In the genomic region with DNA sequence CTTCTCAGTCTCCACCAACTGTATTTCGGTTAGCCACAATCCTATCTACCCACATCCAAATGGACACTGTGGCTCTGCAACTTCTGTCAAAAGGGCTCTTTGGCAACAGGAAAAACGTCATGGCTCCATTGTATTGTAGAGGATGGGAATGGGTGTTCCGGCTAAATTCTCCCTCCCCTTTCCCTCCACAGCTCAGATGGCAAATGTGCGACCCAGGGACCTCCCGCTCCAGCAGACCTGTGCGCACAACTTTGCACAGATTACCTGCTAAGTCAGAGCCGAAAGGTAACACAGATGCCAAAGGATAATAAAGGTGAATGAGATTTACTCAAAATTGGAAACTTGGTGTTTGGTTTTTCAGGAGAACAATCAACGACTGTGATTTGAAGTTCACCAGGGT, we compare ENCODE assay signal across 13 cellular contexts. TPM values are rescaled to one million over a fixed set of nuclear protein-coding genes. Genes with fewer than 3 reads are reported as not detected.
A peak's percentile ranks its signal among the peaks of the same experiment; 100 is the strongest.
DNase-seq lines count a peak whose midpoint lies in the region; ATAC-seq and TF ChIP-seq lines count a peak whose summit lies in the region.
"Had no signal": no experiment of that assay in that cellular context is flagged by ENCODE, and none has a peak within 500 bp of the region (broad histone marks: within the 10 kb centered on the region; RNA-seq: fewer than 3 reads in every experiment).

No MANE protein-coding gene starts in this region.

- POLR2A ChIA-PET in CD4-positive, alpha-beta T cell (lab: Charles Lee) = no interaction called here

- intact Hi-C loops in CD4-positive, alpha-beta T cell (cut with DNase I, micrococcal nuclease) = no loop called here

- H3K27me3 ChIP-seq in CD4-positive, alpha-beta T cell (ENCODE audit: control insufficient read depth, insufficient read depth, low read length) = peaks cover 71% of the 10 kb centered on the region
- H3K27me3 ChIP-seq: BLaER1 had no signal

- peaks cover 11% of the 10 kb centered on the region for H3K4me1 Mint-ChIP-seq in CD4-positive, alpha-beta T cell (ENCODE audit: low read depth)
- H3K4me1 Mint-ChIP-seq in IgD-negative memory B cell (peaks cover 9 to 12% (median 10%) of the 10 kb centered on the region in 3 donors), nephron (peaks cover 16% of the 10 kb centered on the region)
- peaks cover 7 to 9% of the 10 kb centered on the region in 2 donors for H3K4me1 Mint-ChIP-seq in effector memory CD8-positive, alpha-beta T cell (ENCODE audit: low read depth in 2 of 2)

- H3K36me3 Mint-ChIP-seq in CD4-positive, alpha-beta T cell (ENCODE audit: low read depth) = no peaks in the 10 kb centered on the region
- H3K36me3 Mint-ChIP-seq in IgD-negative memory B cell (no peaks in the 10 kb centered on the region), nephron (ENCODE audit: low read depth) (no peaks in the 10 kb centered on the region)
- H3K36me3 Mint-ChIP-seq in effector memory CD8-positive, alpha-beta T cell (ENCODE audit: insufficient read depth) = no peaks in the 10 kb centered on the region

- H3K27ac ChIP-seq in CD4-positive, alpha-beta T cell (ENCODE audit: low read depth, low read length) = no peak overlapping the region
- H3K27ac ChIP-seq: BLaER1 had no signal

- H3K27ac Mint-ChIP-seq in CD4-positive, alpha-beta T cell = no peak overlapping the region
- H3K27ac Mint-ChIP-seq in IgD-negative memory B cell (no peak overlapping the region), nephron (peak overlapping the region in 2 of 3 experiments; percentile 54 to 87)
- no peak overlapping the region for H3K27ac Mint-ChIP-seq in effector memory CD8-positive, alpha-beta T cell

- no peak for ATAC-seq in CD4-positive, alpha-beta T cell (ENCODE audit: poor library complexity)
- ATAC-seq in effector memory CD8-positive, alpha-beta T cell (replicated peaks) = no peak
- no peak for ATAC-seq in GM18909 (IDR thresholded peaks at IDR 0.05; ENCODE audit: poor library complexity, unreplicated experiment)

- peaks cover 80% of the 10 kb centered on the region for H3K27me3 Mint-ChIP-seq in CD4-positive, alpha-beta T cell
- peaks cover 60% of the 10 kb centered on the region for H3K27me3 Mint-ChIP-seq in IgD-negative memory B cell
- peaks cover 59 to 84% of the 10 kb centered on the region in 2 donors for H3K27me3 Mint-ChIP-seq in effector memory CD8-positive, alpha-beta T cell
- peaks cover 63% of the 10 kb centered on the region for H3K27me3 Mint-ChIP-seq in nephron (ENCODE audit: low read depth)

- TF ChIP-seq CTCF in CD4-positive, alpha-beta T cell (IDR thresholded peaks at IDR 0.05) = no peak
- no peak for TF ChIP-seq CTCF in nephron (IDR thresholded peaks at IDR 0.05; ENCODE audit: unreplicated experiment in 3 of 3)

- no peaks in the 10 kb centered on the region for H3K9me3 ChIP-seq in CD4-positive, alpha-beta T cell (ENCODE audit: control insufficient read depth, low read length)
- H3K9me3 ChIP-seq: pancreas, SK-N-SH had no signal

- no peak for DNase-seq in CD4-positive, alpha-beta T cell
- DNase-seq in effector memory CD8-positive, alpha-beta T cell = no peak
- DNase-seq in OCI-M2 (lab: John Stamatoyannopoulos, UW; ENCODE audit: unreplicated experiment) = no peak
- no peak for DNase-seq in activated gamma-delta T cell (lab: John Stamatoyannopoulos, UW)
- no peak for DNase-seq in T-helper 9 cell
- DNase-seq: KG1, NCI-H510A treated with DMSO at 0.1 percent for 48 hours, SK-N-SH had no signal

- CTCF ChIA-PET in CD4-positive, alpha-beta T cell (lab: Charles Lee) = no interaction called here

- H3K9me3 Mint-ChIP-seq in CD4-positive, alpha-beta T cell = no peaks in the 10 kb centered on the region
- H3K9me3 Mint-ChIP-seq in IgD-negative memory B cell = peaks cover 0 to 7% (median 0%) of the 10 kb centered on the region in 3 donors
- peaks cover 0 to 7% of the 10 kb centered on the region in 2 donors for H3K9me3 Mint-ChIP-seq in effector memory CD8-positive, alpha-beta T cell
- peaks cover 11% of the 10 kb centered on the region for H3K9me3 Mint-ChIP-seq in nephron

- peak overlapping the region; percentile 73 for H3K4me3 Mint-ChIP-seq in CD4-positive, alpha-beta T cell
- H3K4me3 Mint-ChIP-seq in IgD-negative memory B cell (peak overlapping the region in 3 of 4 donors; percentile 51 to 78 (median 66)), nephron (peak overlapping the region; percentile 73 to 88 (median 83))
- peak overlapping the region; percentile 52 to 57 for H3K4me3 Mint-ChIP-seq in effector memory CD8-positive, alpha-beta T cell

RNA-seq across cellular contexts. Expression of a gene that starts 0.9 kb away (rescaled TPM):
- total RNA-seq in CD4-positive, alpha-beta T cell = not detected
- polyA plus RNA-seq in IgD-negative memory B cell = not detected

Comparison
In these comparisons a context has a peak if more than half of its experiments do, and no peak if none do; other contexts are left out.
1. H3K27ac Mint-ChIP-seq: peak in nephron (2 of 3); none in CD4-positive, alpha-beta T cell (single experiment), IgD-negative memory B cell (0 of 3) and effector memory CD8-positive, alpha-beta T cell (0 of 2).
2. Peak in every context shown above with its lines, with median percentiles within 50 percentile points of each other: H3K4me3 Mint-ChIP-seq.